Comparison of ENCODE assay signal across 14 cellular contexts in genomic region chr2:239580199-239580527, GRCh38.
DNase-seq lines count a peak whose midpoint lies in the region; ATAC-seq and TF ChIP-seq lines count a peak whose summit lies in the region.
"Had no signal": no experiment of that assay in that cellular context is flagged by ENCODE, and none has a peak within 500 bp of the region (broad histone marks: within the 10 kb centered on the region; RNA-seq: fewer than 3 reads in every experiment).

No MANE protein-coding gene starts in this region.

- H2AFZ ChIP-seq in neural progenitor cell (replicated peaks) (no peak overlapping the region), MM.1S (ENCODE audit: low read length) (no peak overlapping the region)
- H2AFZ ChIP-seq: GM23248 had no signal

- H3K9me2 ChIP-seq in MM.1S (replicated peaks; ENCODE audit: insufficient read depth, low read length): no peaks in the 10 kb centered on the region

- peak overlapping the region; percentile 38 for H3K4me3 Mint-ChIP-seq in Caco-2 (ENCODE audit: unreplicated experiment)
- H3K4me3 Mint-ChIP-seq in neural progenitor cell: no peak overlapping the region
- no peak overlapping the region for H3K4me3 Mint-ChIP-seq in stimulated activated naive CD8-positive, alpha-beta T cell treated with anti-CD3 and anti-CD28 coated beads, Interleukin-15, amount 100 ng/mL, for 72 hours
- H3K4me3 Mint-ChIP-seq: CD4-positive, alpha-beta T cell had no signal

- DNase-seq in Caco-2 (peak in 1 of 2 experiments; percentile 6), neural progenitor cell (ENCODE audit: low spot score) (no peak), MM.1S (no peak), DMS53 (lab: John Stamatoyannopoulos, UW) (no peak)
- DNase-seq in stimulated activated naive CD8-positive, alpha-beta T cell treated with anti-CD3 and anti-CD28 coated beads, Interleukin-15, amount 100 ng/mL, for 72 hours: no peak
- DNase-seq: DMS153, DND-41, GDM1, GM23248 had no signal

- H3K9ac ChIP-seq in BLaER1 treated with 17β-estradiol and CSF1 and Interleukin-3, amounts not matched to agents 10 nM and 100 nM: no peak overlapping the region
- H3K9ac ChIP-seq in neural progenitor cell (no peak overlapping the region), MM.1S (ENCODE audit: low read length) (no peak overlapping the region)
- H3K9ac ChIP-seq: GM23248 had no signal

- TF ChIP-seq CTCF in Caco-2 (IDR thresholded peaks at IDR 0.05; ENCODE audit: insufficient read depth in 1 of 2, low read depth in 1 of 2, low read length in 1 of 2, severe bottlenecking in 1 of 2, unreplicated experiment in 1 of 2) (no peak), neural progenitor cell (IDR thresholded peaks at IDR 0.05) (no peak), MM.1S (IDR thresholded peaks at IDR 0.05; ENCODE audit: low read length) (no peak)

- H3K9me3 Mint-ChIP-seq in Caco-2 (ENCODE audit: unreplicated experiment): no peaks in the 10 kb centered on the region
- peaks cover 2% of the 10 kb centered on the region for H3K9me3 Mint-ChIP-seq in neural progenitor cell
- H3K9me3 Mint-ChIP-seq in stimulated activated naive CD8-positive, alpha-beta T cell treated with anti-CD3 and anti-CD28 coated beads, Interleukin-15, amount 100 ng/mL, for 72 hours: peaks cover 0 to 9% of the 10 kb centered on the region in 2 donors
- H3K9me3 Mint-ChIP-seq: CD4-positive, alpha-beta T cell had no signal

- peaks cover 12 to 51% (median 35%) of the 10 kb centered on the region in 10 experiments for H3K4me1 ChIP-seq in BLaER1 treated with 17β-estradiol and CSF1 and Interleukin-3, amounts not matched to agents 10 nM and 100 nM
- H3K4me1 ChIP-seq in Caco-2 (peaks cover 5% of the 10 kb centered on the region; the same call in 1 of the 2 replicates), neural progenitor cell (peaks cover 4% of the 10 kb centered on the region), MM.1S (ENCODE audit: low read length) (no peaks in the 10 kb centered on the region)
- H3K4me1 ChIP-seq: A549 had no signal

- peak; percentile 45 for ATAC-seq in stimulated activated naive CD8-positive, alpha-beta T cell treated with anti-CD3 and anti-CD28 coated beads, Interleukin-15, amount 100 ng/mL, for 72 hours
- ATAC-seq: A549, HCT116, HepG2 had no signal

- no peaks in the 10 kb centered on the region for H3K27me3 Mint-ChIP-seq in Caco-2 (ENCODE audit: insufficient read depth, unreplicated experiment)
- H3K27me3 Mint-ChIP-seq in neural progenitor cell (ENCODE audit: insufficient read depth, low read depth): peaks cover 5% of the 10 kb centered on the region
- H3K27me3 Mint-ChIP-seq in stimulated activated naive CD8-positive, alpha-beta T cell treated with anti-CD3 and anti-CD28 coated beads, Interleukin-15, amount 100 ng/mL, for 72 hours: no peaks in the 10 kb centered on the region
- H3K27me3 Mint-ChIP-seq: CD4-positive, alpha-beta T cell had no signal

- no TSS peak for BruUV-seq in Caco-2 (replicated peaks; lab: Mats Ljungman, UMichigan)

- no peak overlapping the region for H3K27ac ChIP-seq in BLaER1 treated with 17β-estradiol and CSF1 and Interleukin-3, amounts not matched to agents 10 nM and 100 nM
- no peak overlapping the region for H3K27ac ChIP-seq in neural progenitor cell
- H3K27ac ChIP-seq in MM.1S (ENCODE audit: low read length): no peak overlapping the region
- H3K27ac ChIP-seq: A549, GM23248 had no signal

- no peaks in the 10 kb centered on the region for H3K9me3 ChIP-seq in BLaER1 treated with 17β-estradiol and CSF1 and Interleukin-3, amounts not matched to agents 10 nM and 100 nM (replicated peaks in 1 of 11)
- H3K9me3 ChIP-seq in Caco-2 (no peaks in the 10 kb centered on the region), neural progenitor cell (ENCODE audit: low read depth) (no peaks in the 10 kb centered on the region), MM.1S (replicated peaks; ENCODE audit: insufficient read depth, low read length) (no peaks in the 10 kb centered on the region)
- H3K9me3 ChIP-seq: A549 had no signal

- POLR2A ChIA-PET in Caco-2 (lab: Charles Lee): no interaction called here

- H3F3A ChIP-seq in neural progenitor cell (ENCODE audit: low read depth) (no peaks in the 10 kb centered on the region), MM.1S (ENCODE audit: insufficient read depth, low read length) (no peaks in the 10 kb centered on the region)

- H3K36me3 ChIP-seq in BLaER1 treated with 17β-estradiol and CSF1 and Interleukin-3, amounts not matched to agents 10 nM and 100 nM: no peaks in the 10 kb centered on the region
- H3K36me3 ChIP-seq in Caco-2 (ENCODE audit: control insufficient read depth, insufficient read depth, low read length): no peaks in the 10 kb centered on the region
- no peaks in the 10 kb centered on the region for H3K36me3 ChIP-seq in neural progenitor cell
- H3K36me3 ChIP-seq in MM.1S (replicated peaks; ENCODE audit: insufficient read depth, low read length): no peaks in the 10 kb centered on the region

- peaks cover 14% of the 10 kb centered on the region for H3K4me1 Mint-ChIP-seq in Caco-2 (ENCODE audit: low read depth, unreplicated experiment)
- H3K4me1 Mint-ChIP-seq in neural progenitor cell: peaks cover 11% of the 10 kb centered on the region
- peaks cover 14% of the 10 kb centered on the region for H3K4me1 Mint-ChIP-seq in stimulated activated naive CD8-positive, alpha-beta T cell treated with anti-CD3 and anti-CD28 coated beads, Interleukin-15, amount 100 ng/mL, for 72 hours

- H3K27ac Mint-ChIP-seq in Caco-2 (ENCODE audit: unreplicated experiment) (peak overlapping the region; percentile 78), neural progenitor cell (peak overlapping the region; percentile 80)
- peak overlapping the region in 1 of 2 donors; percentile 90 for H3K27ac Mint-ChIP-seq in stimulated activated naive CD8-positive, alpha-beta T cell treated with anti-CD3 and anti-CD28 coated beads, Interleukin-15, amount 100 ng/mL, for 72 hours
- H3K27ac Mint-ChIP-seq: CD4-positive, alpha-beta T cell had no signal

- H3K79me2 ChIP-seq in neural progenitor cell (ENCODE audit: low read depth) (no peaks in the 10 kb centered on the region), MM.1S (ENCODE audit: low read length) (no peaks in the 10 kb centered on the region)

- H4K20me1 ChIP-seq in BLaER1 treated with 17β-estradiol and CSF1 and Interleukin-3, amounts not matched to agents 10 nM and 100 nM: no peaks in the 10 kb centered on the region
- no peaks in the 10 kb centered on the region for H4K20me1 ChIP-seq in neural progenitor cell (ENCODE audit: low read depth)
- no peaks in the 10 kb centered on the region for H4K20me1 ChIP-seq in MM.1S (ENCODE audit: insufficient read depth, low read length)

- CTCF ChIA-PET in Caco-2 (lab: Charles Lee): no interaction called here

- intact Hi-C loops in Caco-2 (cut with micrococcal nuclease; ENCODE audit: unreplicated experiment): no loop called here

- no peaks in the 10 kb centered on the region for H3K27me3 ChIP-seq in BLaER1 treated with 17β-estradiol and CSF1 and Interleukin-3, amounts not matched to agents 10 nM and 100 nM
- H3K27me3 ChIP-seq in Caco-2 (replicated peaks; ENCODE audit: control insufficient read depth, insufficient read depth, low read length) (no peaks in the 10 kb centered on the region), neural progenitor cell (no peaks in the 10 kb centered on the region), MM.1S (replicated peaks; ENCODE audit: insufficient read depth, low read length) (no peaks in the 10 kb centered on the region)

- no peak overlapping the region for H3K4me3 ChIP-seq in BLaER1 treated with 17β-estradiol and CSF1 and Interleukin-3, amounts not matched to agents 10 nM and 100 nM
- no peak overlapping the region for H3K4me3 ChIP-seq in Caco-2 (ENCODE audit: low read depth, low read length)
- H3K4me3 ChIP-seq in neural progenitor cell: no peak overlapping the region
- no peak overlapping the region for H3K4me3 ChIP-seq in MM.1S (ENCODE audit: low read length)
- H3K4me3 ChIP-seq: A549, GM23248 had no signal

- peak overlapping the region in 9 of 11 experiments; percentile 1 to 51 (median 38); a peak in 9 of 22 replicates for H3K4me2 ChIP-seq in BLaER1 treated with 17β-estradiol and CSF1 and Interleukin-3, amounts not matched to agents 10 nM and 100 nM
- H3K4me2 ChIP-seq in neural progenitor cell (no peak overlapping the region), MM.1S (ENCODE audit: low read depth, low read length) (no peak overlapping the region)
- H3K4me2 ChIP-seq: A549 had no signal

- no peaks in the 10 kb centered on the region for H3K36me3 Mint-ChIP-seq in Caco-2 (ENCODE audit: insufficient read depth, unreplicated experiment)
- H3K36me3 Mint-ChIP-seq in neural progenitor cell: no peaks in the 10 kb centered on the region

Comparison
In these comparisons a context has a peak if more than half of its experiments do, and no peak if none do; other contexts are left out.
1. H3K4me2 ChIP-seq: peak in BLaER1 treated with 17β-estradiol and CSF1 and Interleukin-3, amounts not matched to agents 10 nM and 100 nM (9 of 11); none in neural progenitor cell (single experiment) and MM.1S (single experiment).